In genomic region chr5:6448622-6449464, GRCh38 we compare ENCODE assay signal across 8 cellular contexts. TPM values are rescaled to one million over a fixed set of nuclear protein-coding genes. Genes with fewer than 3 reads are reported as not detected.
DNase-seq lines count a peak whose midpoint lies in the region; ATAC-seq, FAIRE-seq and TF ChIP-seq lines count a peak whose summit lies in the region.

TSS of gene UBE2QL1 (plus strand) at chr5:6448859. CDS start at chr5:6448894, 35 bp downstream.

- no peak within 1 kb of the TSS for H3K27ac ChIP-seq in brain microvascular endothelial cell

- no peak for TF ChIP-seq CTCF in brain microvascular endothelial cell (IDR thresholded peaks at IDR 0.05; ENCODE audit: low read depth, low read length, missing control alignments)
- TF ChIP-seq CTCF in kidney epithelial cell (IDR thresholded peaks at IDR 0.05; ENCODE audit: insufficient read depth, low read length, poor library complexity, severe bottlenecking) = no peak
- no peak for TF ChIP-seq CTCF in D721Med (IDR thresholded peaks at IDR 0.05; ENCODE audit: insufficient read depth, missing control alignments)

- H3K27me3 ChIP-seq in brain microvascular endothelial cell (replicated peaks) (peaks cover 31% of the 10 kb centered on the region), kidney epithelial cell (ENCODE audit: control insufficient read depth, insufficient read depth, low read length) (peaks cover 37% of the 10 kb centered on the region)

- no peak within 1 kb of the TSS for H3K27ac Mint-ChIP-seq in stimulated activated naive CD8-positive, alpha-beta T cell treated with anti-CD3 and anti-CD28 coated beads, Interleukin-15, Interleukin-2, amounts not matched to agents 100 ng/mL and 50 ng/mL, for 24 hours

- FAIRE-seq in D721Med (lab: Jason Lieb, UNC) = no peak

- H3K27me3 Mint-ChIP-seq in stimulated activated naive CD8-positive, alpha-beta T cell treated with anti-CD3 and anti-CD28 coated beads, Interleukin-15, Interleukin-2, amounts not matched to agents 100 ng/mL and 50 ng/mL, for 24 hours = peaks cover 47% of the 10 kb centered on the region

- H3K4me1 Mint-ChIP-seq in stimulated activated naive CD8-positive, alpha-beta T cell treated with anti-CD3 and anti-CD28 coated beads, Interleukin-15, Interleukin-2, amounts not matched to agents 100 ng/mL and 50 ng/mL, for 24 hours (ENCODE audit: low read depth) = peaks cover 9% of the 10 kb centered on the region

- peak within 1 kb of the TSS; percentile 15 for H3K4me3 ChIP-seq in brain microvascular endothelial cell (ENCODE audit: low read depth, low read length)
- H3K4me3 ChIP-seq in kidney epithelial cell (ENCODE audit: low read depth, low read length) = peak within 1 kb of the TSS; percentile 4

- H3K36me3 Mint-ChIP-seq in stimulated activated naive CD8-positive, alpha-beta T cell treated with anti-CD3 and anti-CD28 coated beads, Interleukin-15, Interleukin-2, amounts not matched to agents 100 ng/mL and 50 ng/mL, for 24 hours (ENCODE audit: low read depth) = no peaks in the 10 kb centered on the region

- no peaks in the 10 kb centered on the region for H3K9me3 Mint-ChIP-seq in stimulated activated naive CD8-positive, alpha-beta T cell treated with anti-CD3 and anti-CD28 coated beads, Interleukin-15, Interleukin-2, amounts not matched to agents 100 ng/mL and 50 ng/mL, for 24 hours

- no peak for ATAC-seq in HG03457 (IDR thresholded peaks at IDR 0.05; ENCODE audit: unreplicated experiment)

- no peaks in the 10 kb centered on the region for H3K36me3 ChIP-seq in brain microvascular endothelial cell (replicated peaks)
- H3K36me3 ChIP-seq in kidney epithelial cell (ENCODE audit: control insufficient read depth, insufficient read depth, low read length) = no peaks in the 10 kb centered on the region

- peak; percentile 42 for DNase-seq in stimulated activated CD4-positive, alpha-beta T cell treated with anti-CD3 and anti-CD28 coated beads, Interleukin-15, amount 100 ng/mL, for 24 hours
- no peak for DNase-seq in stimulated activated CD4-positive, alpha-beta T cell treated with anti-CD3 and anti-CD28 coated beads, Interleukin-4, amount 100 ng/mL, for 24 hours
- DNase-seq in NCI-H1930 (lab: John Stamatoyannopoulos, UW) (peak; percentile 67 to 71), brain microvascular endothelial cell (no peak), kidney epithelial cell (ENCODE audit: low read depth) (no peak), D721Med (ENCODE audit: insufficient read length, low spot score) (no peak)

- in situ Hi-C loops in brain microvascular endothelial cell (cut with HindIII; ENCODE audit: low pct_ligation_motif_present, low sequenced_read_pairs) = no loop called here

- H3K4me3 Mint-ChIP-seq in stimulated activated naive CD8-positive, alpha-beta T cell treated with anti-CD3 and anti-CD28 coated beads, Interleukin-15, Interleukin-2, amounts not matched to agents 100 ng/mL and 50 ng/mL, for 24 hours = peak within 1 kb of the TSS; percentile 66

RNA-seq across cellular contexts. Expression of gene UBE2QL1, which starts in this region (rescaled TPM):
- total RNA-seq in kidney epithelial cell = 0.17 and 0.34 TPM in 2 replicates

Comparison
In these comparisons a context has a peak if more than half of its experiments do, and no peak if none do; other contexts are left out.
1. DNase-seq: peak in stimulated activated CD4-positive, alpha-beta T cell treated with anti-CD3 and anti-CD28 coated beads, Interleukin-15, amount 100 ng/mL, for 24 hours (single experiment) and NCI-H1930 (2 of 2); none in stimulated activated CD4-positive, alpha-beta T cell treated with anti-CD3 and anti-CD28 coated beads, Interleukin-4, amount 100 ng/mL, for 24 hours (single experiment), brain microvascular endothelial cell (single experiment), kidney epithelial cell (single experiment) and D721Med (single experiment).